Comparison of ENCODE assay signal across 8 cellular contexts in the genomic region with DNA sequence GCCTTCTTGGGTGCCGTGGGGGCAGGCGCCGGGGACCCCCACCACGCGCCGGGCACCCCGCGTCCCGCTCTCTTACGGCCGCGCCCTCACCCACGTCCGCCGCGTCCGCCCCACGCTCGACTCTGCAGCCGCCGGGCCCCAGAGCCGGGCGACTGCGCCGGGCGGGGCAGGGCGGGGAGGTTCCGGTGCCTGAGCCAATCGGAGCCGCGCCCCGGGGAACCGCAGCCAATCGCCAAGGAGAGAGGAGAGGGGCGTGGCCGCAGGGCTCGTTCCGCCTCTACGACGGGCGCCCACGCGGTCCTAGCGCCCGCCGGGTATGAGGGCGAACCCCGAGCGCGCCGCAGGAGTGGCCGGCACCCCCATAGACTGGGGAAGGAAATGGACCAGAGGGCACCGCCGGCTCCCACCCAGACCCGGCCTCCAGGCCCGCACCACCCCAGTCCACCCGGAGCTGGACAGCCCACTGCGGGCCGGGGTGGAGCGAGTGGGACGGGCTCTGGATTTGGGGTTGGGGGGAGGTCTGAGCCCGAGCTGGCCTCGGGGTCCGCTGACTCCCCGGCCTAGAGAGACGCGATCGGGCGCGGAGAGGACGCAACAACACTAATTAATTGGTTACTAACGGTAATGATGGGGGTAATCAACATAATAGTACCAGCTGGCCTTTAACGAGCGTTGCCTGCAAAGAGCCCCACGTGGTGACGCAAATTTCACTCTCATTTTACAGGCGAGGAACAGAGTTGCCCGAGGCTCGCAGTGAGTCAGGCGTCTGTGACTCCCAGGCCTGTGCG. TPM values are rescaled to one million over a fixed set of nuclear protein-coding genes. Genes with fewer than 3 reads are reported as not detected.
DNase-seq lines count a peak whose midpoint lies in the region; ATAC-seq and TF ChIP-seq lines count a peak whose summit lies in the region.

MFSD12 (minus strand) TSS at position 126 of the 788 bp plus-strand sequence. CDS start 183 bp downstream, outside the sequence.

- H3K4me3 ChIP-seq in IMR-90 (ENCODE audit: insufficient read depth, low read depth, low read length), result peak within 1 kb of the TSS; percentile 95
- H3K4me3 ChIP-seq in OCI-LY7 (ENCODE audit: low read depth, low read length, poor library complexity, severe bottlenecking), result peak within 1 kb of the TSS; percentile 72
- H3K4me3 ChIP-seq in epithelial cell of proximal tubule (ENCODE audit: low read depth, low read length), result peak within 1 kb of the TSS; percentile 87
- H3K4me3 ChIP-seq in mucosa of stomach (ENCODE audit: low read length), result peak within 1 kb of the TSS; percentile 47

- peak; percentile 71 for ATAC-seq in GM21529 (IDR thresholded peaks at IDR 0.05; ENCODE audit: unreplicated experiment)
- ATAC-seq in IMR-90 (ENCODE audit: low read depth), result peak; percentile 94

- H3K36me3 ChIP-seq in IMR-90 (ENCODE audit: control insufficient read depth, insufficient read depth, low read length), result no peaks in the 10 kb centered on the region
- H3K36me3 ChIP-seq in OCI-LY7 (ENCODE audit: insufficient read depth, low read length), result no peaks in the 10 kb centered on the region; the same call in 1 of the 2 replicates
- H3K36me3 ChIP-seq in mucosa of stomach (ENCODE audit: control insufficient read depth, insufficient read depth, low read length), result no peaks in the 10 kb centered on the region

- H4K20me1 ChIP-seq in IMR-90 (ENCODE audit: insufficient read depth, low read length), result peaks cover 24% of the 10 kb centered on the region
- H4K20me1 ChIP-seq in OCI-LY7 (ENCODE audit: insufficient read depth, low read length), result 0 out of 2 replicates have a peak, but pooled peaks cover 4% of the 10 kb centered on the region

- intact Hi-C loops in IMR-90 (cut with micrococcal nuclease), result no loop called here
- intact Hi-C loops in OCI-LY7 (cut with micrococcal nuclease; ENCODE audit: unreplicated experiment), result loop anchor here (1.0 kb wide), 1 partner anchor 15 kb away; the partner anchor contains the start of gene HMG20B

- H2BK120ac ChIP-seq in IMR-90 (ENCODE audit: low read depth, low read length), result peak within 1 kb of the TSS; percentile 44; the same call in 1 of the 2 replicates

- H2AFZ ChIP-seq in IMR-90 (replicated peaks; ENCODE audit: low read length, poor library complexity), result peak within 1 kb of the TSS; percentile 99
- H2AFZ ChIP-seq in OCI-LY7 (ENCODE audit: low read length), result peak within 1 kb of the TSS; percentile 82

- peak; percentile 88 for TF ChIP-seq POLR2A in IMR-90 (IDR thresholded peaks at IDR 0.05; ENCODE audit: low read depth, low read length)

- TF ChIP-seq RAD21 in IMR-90 (IDR thresholded peaks at IDR 0.05; ENCODE audit: low read length), result no peak

- peak within 1 kb of the TSS; percentile 8; the same call in 1 of the 2 replicates for H3K56ac ChIP-seq in IMR-90 (ENCODE audit: extremely low read depth, insufficient read depth, low read length)

- H3K14ac ChIP-seq in IMR-90 (replicated peaks; ENCODE audit: low read depth, low read length), result peak within 1 kb of the TSS; percentile 89

- H3K9ac ChIP-seq in IMR-90 (ENCODE audit: low read depth, low read length) (peak within 1 kb of the TSS; percentile 84), mucosa of stomach (ENCODE audit: low read length) (peak within 1 kb of the TSS; percentile 78)

- H3K23ac ChIP-seq in IMR-90 (ENCODE audit: low read depth, low read length), result peak within 1 kb of the TSS; percentile 96

- H2BK20ac ChIP-seq in IMR-90 (ENCODE audit: low read depth, low read length), result no peak within 1 kb of the TSS

- BruUV-seq in IMR-90 (replicated peaks; lab: Mats Ljungman, UMichigan) (no TSS peak), OCI-LY7 (replicated peaks; lab: Mats Ljungman, UMichigan) (TSS peak; percentile 79)

- peak within 1 kb of the TSS; percentile 66 for H4K5ac ChIP-seq in IMR-90 (ENCODE audit: low read depth, low read length)

- peak within 1 kb of the TSS; percentile 14 to 93 for H4K8ac ChIP-seq in IMR-90 (ENCODE audit: low read depth in 2 of 2, low read length in 2 of 2)

- peak within 1 kb of the TSS; percentile 99 for H2AK9ac ChIP-seq in IMR-90 (replicated peaks; ENCODE audit: low read depth, low read length, poor library complexity)

- peak within 1 kb of the TSS; percentile 80 for H4K91ac ChIP-seq in IMR-90 (ENCODE audit: insufficient read depth, low read depth, low read length)

- dilution Hi-C loops in IMR-90 (cut with HindIII; ENCODE audit: low sequenced_read_pairs, unreplicated experiment), result no loop called here

- H3K4me1 ChIP-seq in IMR-90 (ENCODE audit: control insufficient read depth, insufficient read depth, low read length) (peaks cover 16% of the 10 kb centered on the region), OCI-LY7 (ENCODE audit: insufficient read depth, low read length, poor library complexity, severe bottlenecking) (peaks cover 74% of the 10 kb centered on the region), mucosa of stomach (ENCODE audit: control insufficient read depth, insufficient read depth, low read length) (peaks cover 19% of the 10 kb centered on the region)

- CTCF ChIA-PET in IMR-90 (lab: Yijun Ruan, JAX) (no interaction called here), OCI-LY7 (lab: Charles Lee; ENCODE audit: unreplicated experiment) (interaction anchor here (0.6 kb wide), 1 partner anchor 31 kb away, joined by 3 read pairs; no protein-coding TSS in a partner anchor)

- H3K79me2 ChIP-seq in OCI-LY7 (ENCODE audit: insufficient read depth, low read depth, low read length), result peaks cover 39% of the 10 kb centered on the region; the same call in 1 of the 2 replicates

- 0 out of 3 replicates have a peak within 1 kb of the TSS, but pooled peaks have one; percentile 43 for H2BK15ac ChIP-seq in IMR-90 (ENCODE audit: low read depth, low read length)

- H3K4me2 ChIP-seq in IMR-90 (ENCODE audit: low read depth, low read length), result peak within 1 kb of the TSS; percentile 93
- H3K4me2 ChIP-seq in OCI-LY7 (ENCODE audit: low read length), result peak within 1 kb of the TSS; percentile 91

- H3K18ac ChIP-seq in IMR-90 (ENCODE audit: low read depth, low read length), result peak within 1 kb of the TSS; percentile 57

- POLR2A ChIA-PET in IMR-90 (lab: Charles Lee; ENCODE audit: unreplicated experiment), result no interaction called here
- POLR2A ChIA-PET in OCI-LY7 (lab: Charles Lee), result interaction anchor here (0.6 to 1.6 kb wide), 2 partner anchors 16 to 260 kb away, joined by 3 to 5 read pairs; no protein-coding TSS in a partner anchor

- no peaks in the 10 kb centered on the region for H3K27me3 ChIP-seq in IMR-90 (ENCODE audit: control insufficient read depth, insufficient read depth, low read length)
- H3K27me3 ChIP-seq in mucosa of stomach (ENCODE audit: control insufficient read depth, insufficient read depth, low read length), result no peaks in the 10 kb centered on the region

- WGBS in IMR-90 (ENCODE audit: extremely low coverage in 2 of 2, insufficient read length in 1 of 2), 2 experiments, result 0% methylated on average over 41 of the region's 81 CpGs; no CpG with 5 or more reads in 1 of the 2 experiments

- peak within 1 kb of the TSS; percentile 83 for H3K4ac ChIP-seq in IMR-90 (ENCODE audit: low read depth, low read length)

- H2AK5ac ChIP-seq in IMR-90 (ENCODE audit: low read depth, low read length), result peak within 1 kb of the TSS; percentile 74

- H3K79me1 ChIP-seq in IMR-90 (ENCODE audit: low read depth in 1 of 2, low read length in 2 of 2), result peaks cover 26 to 42% of the 10 kb centered on the region in 2 experiments

- H3K9me3 ChIP-seq in IMR-90 (ENCODE audit: control insufficient read depth, insufficient read depth, low read length) (no peaks in the 10 kb centered on the region), OCI-LY7 (ENCODE audit: low read length) (no peaks in the 10 kb centered on the region), mucosa of stomach (ENCODE audit: control insufficient read depth, low read length) (no peaks in the 10 kb centered on the region)

- in situ Hi-C loops in IMR-90 (cut with MboI; ENCODE audit: low sequenced_read_pairs), result no loop called here

- no peaks in the 10 kb centered on the region for H3K9me2 ChIP-seq in OCI-LY7 (ENCODE audit: insufficient read depth, low read length)

- TF ChIP-seq CTCF in IMR-90 (conservative IDR thresholded peaks at IDR 0.05; ENCODE audit: low read depth, low read length), result no peak
- no peak for TF ChIP-seq CTCF in OCI-LY7 (conservative IDR thresholded peaks at IDR 0.05; ENCODE audit: low read length)
- TF ChIP-seq CTCF in epithelial cell of proximal tubule (conservative IDR thresholded peaks at IDR 0.05; ENCODE audit: low read depth, low read length), result no peak

- DNase-seq in DMS153 (lab: John Stamatoyannopoulos, UW), result peak; percentile 76
- DNase-seq in IMR-90, result peak; percentile 92
- peak; percentile 95 for DNase-seq in OCI-LY7 (ENCODE audit: low spot score)
- DNase-seq in activated T-cell treated with anti-CD3 and anti-CD28 coated beads for 4 hours, result peak; percentile 94
- no peak for DNase-seq in epithelial cell of proximal tubule (ENCODE audit: low read depth)
- peak; percentile 97 for DNase-seq in stimulated activated CD8-positive, alpha-beta memory T cell treated with anti-CD3 and anti-CD28 coated beads, Interleukin-4, amount 100 ng/mL, for 48 hours

- H3K27ac ChIP-seq in IMR-90 (ENCODE audit: insufficient read depth, low read length) (peak within 1 kb of the TSS; percentile 71), OCI-LY7 (ENCODE audit: low read depth, low read length, poor library complexity, severe bottlenecking) (peak within 1 kb of the TSS; percentile 51)

- peak within 1 kb of the TSS; percentile 82 for H2BK5ac ChIP-seq in IMR-90 (ENCODE audit: low read depth, low read length, poor library complexity, severe bottlenecking)

- H3K9me1 ChIP-seq in IMR-90 (ENCODE audit: insufficient read depth, low read length), result 0 out of 2 replicates have a peak, but pooled peaks cover 4% of the 10 kb centered on the region

TF ChIP-seq in IMR-90, 13 proteins besides CTCF, POLR2A, EP300 and RAD21 (continues in another document):
- TF ChIP-seq MXI1 (IDR thresholded peaks at IDR 0.05; ENCODE audit: borderline replicate concordance, low read depth, low read length) (peak; percentile 79), CEBPB (IDR thresholded peaks at IDR 0.05; ENCODE audit: low read depth, low read length) (peak; percentile 67)
- TF ChIP-seq, protein P1, sequence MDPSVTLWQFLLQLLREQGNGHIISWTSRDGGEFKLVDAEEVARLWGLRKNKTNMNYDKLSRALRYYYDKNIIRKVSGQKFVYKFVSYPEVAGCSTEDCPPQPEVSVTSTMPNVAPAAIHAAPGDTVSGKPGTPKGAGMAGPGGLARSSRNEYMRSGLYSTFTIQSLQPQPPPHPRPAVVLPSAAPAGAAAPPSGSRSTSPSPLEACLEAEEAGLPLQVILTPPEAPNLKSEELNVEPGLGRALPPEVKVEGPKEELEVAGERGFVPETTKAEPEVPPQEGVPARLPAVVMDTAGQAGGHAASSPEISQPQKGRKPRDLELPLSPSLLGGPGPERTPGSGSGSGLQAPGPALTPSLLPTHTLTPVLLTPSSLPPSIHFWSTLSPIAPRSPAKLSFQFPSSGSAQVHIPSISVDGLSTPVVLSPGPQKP (IDR thresholded peaks at IDR 0.05; ENCODE audit: borderline replicate concordance, low read depth, low read length), result no peak

RNA-seq across cellular contexts. Expression of gene MFSD12, which starts in this region (rescaled TPM):
- total RNA-seq in IMR-90 (2012; rRNA removed) (20.4 and 25.0 TPM in 2 replicates), OCI-LY7 (2022) (72.6 and 78.8 TPM in 2 replicates), epithelial cell of proximal tubule (238 and 260 TPM in 2 replicates)
- polyA plus RNA-seq in IMR-90 (2012; rRNA removed), result 77.2 and 85.1 TPM in 2 replicates
- polyA plus RNA-seq in IMR-90 (2012; cell fraction: cytosol; rRNA removed), result 78.7 and 92.2 TPM in 2 replicates
- 159 and 406 TPM in 2 replicates for polyA plus RNA-seq in IMR-90 (2012; cell fraction: nucleus; rRNA removed; ENCODE audit: low replicate concordance)
- 74.4 and 79.4 TPM in 2 replicates for total RNA-seq in OCI-LY7 (2014; rRNA removed; shearing (Covaris generic))
